Comparison of ENCODE assay signal across 20 cellular contexts in genomic region chr2:119592436-119592835, GRCh38. TPM values are rescaled to one million over a fixed set of nuclear protein-coding genes. Genes with fewer than 3 reads are reported as not detected.
A peak's percentile ranks its signal among the peaks of the same experiment; 100 is the strongest.
DNase-seq lines count a peak whose midpoint lies in the region; TF ChIP-seq lines count a peak whose summit lies in the region.
"Had no signal": no experiment of that assay in that cellular context is flagged by ENCODE, and none has a peak within 500 bp of the region (broad histone marks: within the 10 kb centered on the region; RNA-seq: fewer than 3 reads in every experiment).

No MANE protein-coding gene starts in this region.

- no peak overlapping the region for H4K8ac ChIP-seq in mesendoderm (ENCODE audit: low read depth, low read length)

- H2AFZ ChIP-seq in OCI-LY3 (ENCODE audit: low read depth, low read length), result no peak overlapping the region

- in situ Hi-C loops in T47D (cut with HindIII; ENCODE audit: low pct_unique_long_range_greater_than_20kb, low sequenced_read_pairs), result no loop called here

- no peaks in the 10 kb centered on the region for H3K36me3 Mint-ChIP-seq in endodermal cell (ENCODE audit: low read depth)
- H3K36me3 Mint-ChIP-seq: CD4-positive, CD25-positive, alpha-beta regulatory T cell had no signal

- no peaks in the 10 kb centered on the region for H3K36me3 ChIP-seq in breast epithelium
- no peaks in the 10 kb centered on the region for H3K36me3 ChIP-seq in OCI-LY3 (replicated peaks; ENCODE audit: low read depth, low read length)
- no peaks in the 10 kb centered on the region for H3K36me3 ChIP-seq in endodermal cell (ENCODE audit: control insufficient read depth, insufficient read depth, low read length)
- no peaks in the 10 kb centered on the region for H3K36me3 ChIP-seq in mesendoderm (ENCODE audit: control insufficient read depth, insufficient read depth, low read length)
- H3K36me3 ChIP-seq: MG63, SJSA1 had no signal

- H3K4me1 ChIP-seq in breast epithelium, result no peaks in the 10 kb centered on the region
- H3K4me1 ChIP-seq in OCI-LY3 (ENCODE audit: low read length), result no peaks in the 10 kb centered on the region
- H3K4me1 ChIP-seq in endodermal cell (ENCODE audit: control insufficient read depth, insufficient read depth, low read length), result no peaks in the 10 kb centered on the region
- H3K4me1 ChIP-seq in mesendoderm (ENCODE audit: control insufficient read depth, low read depth, low read length), result no peaks in the 10 kb centered on the region
- H3K4me1 ChIP-seq: SJSA1 had no signal

- no peak overlapping the region for H3K4me3 Mint-ChIP-seq in endodermal cell
- H3K4me3 Mint-ChIP-seq: CD4-positive, CD25-positive, alpha-beta regulatory T cell had no signal

- no peak for TF ChIP-seq POLR2A in breast epithelium (IDR thresholded peaks at IDR 0.05)

- no peak overlapping the region for H3K4ac ChIP-seq in mesendoderm (ENCODE audit: low read depth, low read length)

- H4K20me1 ChIP-seq in OCI-LY3 (ENCODE audit: insufficient read depth, low read length), result no peaks in the 10 kb centered on the region

- 73 to 89% methylated on average over 4 to 5 of the region's 5 CpGs for WGBS in endodermal cell (ENCODE audit: insufficient coverage in 1 of 2, insufficient read length in 1 of 2), 2 experiments
- no CpG with 5 or more reads among the region's 5 CpGs for WGBS in mesendoderm (ENCODE audit: extremely low coverage, insufficient coverage, low lambda C conversion rate)

- no peak overlapping the region for H4K5ac ChIP-seq in mesendoderm (ENCODE audit: low read length)

- no peak overlapping the region for H2AK5ac ChIP-seq in mesendoderm (ENCODE audit: low read length)

- H2BK5ac ChIP-seq in mesendoderm (ENCODE audit: low read length), result no peak overlapping the region

- H3K4me3 ChIP-seq in breast epithelium (no peak overlapping the region), OCI-LY3 (ENCODE audit: low read length) (no peak overlapping the region), endodermal cell (ENCODE audit: low read length) (no peak overlapping the region), mesendoderm (ENCODE audit: low read length) (no peak overlapping the region)
- H3K4me3 ChIP-seq: MG63, SJSA1 had no signal

- H3K27ac ChIP-seq in breast epithelium, result no peak overlapping the region
- no peak overlapping the region for H3K27ac ChIP-seq in OCI-LY3 (ENCODE audit: low read length)
- H3K27ac ChIP-seq in endodermal cell (ENCODE audit: low read depth, low read length), result no peak overlapping the region
- no peak overlapping the region for H3K27ac ChIP-seq in mesendoderm (ENCODE audit: low read depth, low read length)
- H3K27ac ChIP-seq: SJSA1 had no signal

- H3K27ac Mint-ChIP-seq in endodermal cell, result no peak overlapping the region
- H3K27ac Mint-ChIP-seq: CD4-positive, CD25-positive, alpha-beta regulatory T cell had no signal

- H2BK15ac ChIP-seq in mesendoderm (replicated peaks; ENCODE audit: low read depth), result no peak overlapping the region

- H3K4me1 Mint-ChIP-seq in endodermal cell, result no peaks in the 10 kb centered on the region
- H3K4me1 Mint-ChIP-seq: CD4-positive, CD25-positive, alpha-beta regulatory T cell had no signal

- intact Hi-C loops in breast epithelium (cut with DNase I; ENCODE audit: low total_unique reads), result no loop called here

- H3K27me3 ChIP-seq in breast epithelium (peaks cover 0 to 3% of the 10 kb centered on the region in 2 donors), OCI-LY3 (ENCODE audit: low read depth, low read length) (peaks cover 23% of the 10 kb centered on the region), endodermal cell (ENCODE audit: control insufficient read depth, insufficient read depth, low read length, poor library complexity, severe bottlenecking) (no peaks in the 10 kb centered on the region), mesendoderm (ENCODE audit: insufficient read depth, low read length, poor library complexity) (no peaks in the 10 kb centered on the region)
- H3K27me3 ChIP-seq: MG63, SJSA1 had no signal

- no peaks in the 10 kb centered on the region for H3K27me3 Mint-ChIP-seq in endodermal cell (ENCODE audit: insufficient read depth)

- no peak for TF ChIP-seq CTCF in breast epithelium (IDR thresholded peaks at IDR 0.05)
- TF ChIP-seq CTCF in OCI-LY3 (IDR thresholded peaks at IDR 0.05; ENCODE audit: low read depth, low read length), result peak; percentile 25
- peak; percentile 32 for TF ChIP-seq CTCF in endodermal cell (conservative IDR thresholded peaks at IDR 0.05)

- no peaks in the 10 kb centered on the region for H3K9me3 Mint-ChIP-seq in endodermal cell

- peak; percentile 9 to 21 for DNase-seq in T47D (ENCODE audit: low read depth in 1 of 2, low spot score in 1 of 2)
- DNase-seq in breast epithelium (ENCODE audit: low spot score in 2 of 2), result no peak
- DNase-seq in endodermal cell, result no peak
- DNase-seq in mesendoderm, result peak; percentile 20
- no peak for DNase-seq in SIG-M5 treated with dmso at 0.1 percent for 504 hours (lab: John Stamatoyannopoulos, UW; ENCODE audit: unreplicated experiment)
- DNase-seq in AG20443 (ENCODE audit: low spot score), result no peak
- no peak for DNase-seq in anterior cingulate cortex (lab: John Stamatoyannopoulos, UW)
- DNase-seq: 8988T; CD4-positive, CD25-positive, alpha-beta regulatory T cell; DMS79; Kasumi-1; MG63; NCI-H1417 treated with DMSO at 0.1 percent for 48 hours; NCI-H187; NCI-H2107; NCI-H446 treated with DMSO at 0.1 percent for 48 hours; NCI-H69 had no signal

- H3K9me3 ChIP-seq in breast epithelium (no peaks in the 10 kb centered on the region), OCI-LY3 (ENCODE audit: insufficient read depth, low read length) (no peaks in the 10 kb centered on the region), endodermal cell (ENCODE audit: control insufficient read depth, low read length) (no peaks in the 10 kb centered on the region)
- H3K9me3 ChIP-seq: MG63, SJSA1 had no signal

- H3K4me2 ChIP-seq in OCI-LY3 (ENCODE audit: low read length) (no peak overlapping the region), mesendoderm (ENCODE audit: low read length) (no peak overlapping the region)

- H3K18ac ChIP-seq in mesendoderm (ENCODE audit: low read length), result peak overlapping the region; percentile 11

- H3K9ac ChIP-seq in OCI-LY3 (ENCODE audit: low read length), result no peak overlapping the region
- no peak overlapping the region for H3K9ac ChIP-seq in endodermal cell (ENCODE audit: extremely low read depth, low read length, poor library complexity, severe bottlenecking)
- H3K9ac ChIP-seq in mesendoderm (ENCODE audit: low read length), result no peak overlapping the region

- H3K23ac ChIP-seq in mesendoderm (ENCODE audit: low read length), result no peak overlapping the region

- H3K56ac ChIP-seq in mesendoderm (ENCODE audit: low read length), result no peak overlapping the region

- H3K79me2 ChIP-seq in OCI-LY3 (ENCODE audit: low read length) (no peaks in the 10 kb centered on the region), mesendoderm (ENCODE audit: control insufficient read depth, insufficient read depth, low read length) (no peaks in the 10 kb centered on the region)

- H3K79me1 ChIP-seq in mesendoderm (ENCODE audit: low read length), result no peaks in the 10 kb centered on the region

- H2BK120ac ChIP-seq in mesendoderm (ENCODE audit: low read depth, low read length), result no peak overlapping the region

RNA-seq across cellular contexts. Expression of gene CFAP221, which starts 48.2 kb away (rescaled TPM):
- 1 to 10 TPM in 1 of 3 donors, under 1 TPM in 1, not detected in 1; 0.98 to 3.5 TPM for total RNA-seq in breast epithelium
- total RNA-seq in endodermal cell, result 10 to 100 TPM in 1 of 2 donors, 1 to 10 TPM in 1; 10.0 to 18.0 TPM
- polyA plus RNA-seq in endodermal cell (2013, experiment 1 of 2), result 6.9 TPM
- 7.5 TPM for polyA plus RNA-seq in endodermal cell (2013, experiment 2 of 2)
- polyA plus RNA-seq in mesendoderm (2013, experiment 1 of 2), result 0.67 TPM
- polyA plus RNA-seq in mesendoderm (2013, experiment 2 of 2), result 0.87 TPM
- total RNA-seq: CD4-positive, CD25-positive, alpha-beta regulatory T cell; SJSA1 had no signal
- polyA plus RNA-seq: AG04450; CD4-positive, CD25-positive, alpha-beta regulatory T cell had no signal

Comparison
In these comparisons a context has a peak if more than half of its experiments do, and no peak if none do; other contexts are left out.
1. DNase-seq: peak in T47D (2 of 2) and mesendoderm (single experiment); none in breast epithelium (0 of 2), endodermal cell (single experiment), SIG-M5 treated with dmso at 0.1 percent for 504 hours (single experiment), AG20443 (single experiment) and anterior cingulate cortex (0 of 58).
2. CTCF ChIP-seq: peak in OCI-LY3 (single experiment) and endodermal cell (single experiment); none in breast epithelium (0 of 3).